ENCODE assay signal across 26 cellular contexts in the genomic region with DNA sequence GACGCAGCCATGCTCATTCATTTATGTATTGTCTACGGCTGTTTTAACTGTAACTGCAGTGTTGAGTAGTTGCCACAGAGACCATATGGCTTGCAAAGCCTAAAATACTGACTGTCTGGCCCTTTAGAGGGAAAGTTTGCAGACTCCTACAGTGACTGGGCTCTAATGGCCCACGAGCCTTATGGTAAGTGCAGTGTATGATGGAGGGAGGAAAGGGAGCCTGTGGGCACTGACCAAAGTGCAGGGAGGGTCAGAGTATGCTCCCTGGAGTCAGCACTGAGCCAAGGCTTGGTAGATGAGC. TPM values are rescaled to one million over a fixed set of nuclear protein-coding genes. Genes with fewer than 3 reads are reported as not detected.
A peak's percentile ranks its signal among the peaks of the same experiment; 100 is the strongest.
DNase-seq lines count a peak whose midpoint lies in the region; ATAC-seq, FAIRE-seq and TF ChIP-seq lines count a peak whose summit lies in the region.
"Had no signal": no experiment of that assay in that cellular context is flagged by ENCODE, and none has a peak within 500 bp of the region (broad histone marks: within the 10 kb centered on the region; RNA-seq: fewer than 3 reads in every experiment).

No MANE protein-coding gene starts in this region.

- no peak for TF ChIP-seq RAD21 in K562 (CRISPR knock-in tag; conservative IDR thresholded peaks at IDR 0.05 in 1 of 2, IDR thresholded peaks at IDR 0.05 in 1 of 2)

- no peak overlapping the region for H3K4me3 ChIP-seq in K562
- H3K4me3 ChIP-seq: GM12878, GM23338, MG63 had no signal

- in situ Hi-C loops in K562 (cut with MboI): no loop called here

- peaks cover 4% of the 10 kb centered on the region for H3K36me3 Mint-ChIP-seq in glutamatergic neuron (ENCODE audit: unreplicated experiment)
- H3K36me3 Mint-ChIP-seq in stimulated activated memory B cell treated with anti-CD40 and anti-IgM and Interleukin-4, amounts not matched to agents 10 μg/mL and 1 μg/mL and 100 μg/mL, for 72 hours: peaks cover 7% of the 10 kb centered on the region

- H3K9me3 ChIP-seq in K562 (replicated peaks; ENCODE audit: control insufficient read depth, insufficient read depth, low read depth, low read length): no peaks in the 10 kb centered on the region
- H3K9me3 ChIP-seq: BE2C, MG63, SK-N-SH had no signal

- FAIRE-seq in K562 (lab: Jason Lieb, UNC): no peak
- FAIRE-seq: GM12878, HTR-8/SVneo, RCC 7860 had no signal

- no peaks in the 10 kb centered on the region for H3K27me3 ChIP-seq in K562 (ENCODE audit: control insufficient read depth in 2 of 2, insufficient read depth in 2 of 2, low read length in 2 of 2)
- H3K27me3 ChIP-seq: BE2C, MG63 had no signal

- no peaks in the 10 kb centered on the region for H3K36me3 ChIP-seq in K562 (ENCODE audit: control insufficient read depth, insufficient read depth, low read length)
- H3K36me3 ChIP-seq: BE2C, MG63 had no signal

- POLR2A ChIA-PET in K562 (lab: Yijun Ruan, JAX) (interaction anchor here (0.6 to 1.0 kb wide), 4 partner anchors 9 to 220 kb away, joined by 3 to 4 read pairs (median 4); no protein-coding TSS in a partner anchor), GM10248 (lab: Yijun Ruan, JAX) (no interaction called here)

- no peak overlapping the region for H2AFZ ChIP-seq in K562 (ENCODE audit: low read depth, low read length)
- H2AFZ ChIP-seq: GM23338 had no signal

- no peak overlapping the region for H3K4me2 ChIP-seq in K562 (ENCODE audit: insufficient read depth, low read length)
- H3K4me2 ChIP-seq: GM23338, SK-N-SH had no signal

- no peak for TF ChIP-seq POLR2A in K562 (conservative IDR thresholded peaks at IDR 0.05)

- peak overlapping the region; percentile 52 for H3K27ac Mint-ChIP-seq in glutamatergic neuron (ENCODE audit: unreplicated experiment)
- H3K27ac Mint-ChIP-seq in stimulated activated memory B cell treated with anti-CD40 and anti-IgM and Interleukin-4, amounts not matched to agents 10 μg/mL and 1 μg/mL and 100 μg/mL, for 72 hours: peak overlapping the region; percentile 43
- H3K27ac Mint-ChIP-seq: GM23338, H9 had no signal

- H3K27me3 Mint-ChIP-seq in glutamatergic neuron (ENCODE audit: unreplicated experiment): peaks cover 9% of the 10 kb centered on the region
- no peaks in the 10 kb centered on the region for H3K27me3 Mint-ChIP-seq in stimulated activated memory B cell treated with anti-CD40 and anti-IgM and Interleukin-4, amounts not matched to agents 10 μg/mL and 1 μg/mL and 100 μg/mL, for 72 hours

- ATAC-seq in K562: peak; percentile 4; the same call in 2 of the 3 replicates
- no peak for ATAC-seq in stimulated activated memory B cell treated with anti-CD40 and anti-IgM and Interleukin-4, amounts not matched to agents 10 μg/mL and 1 μg/mL and 100 μg/mL, for 72 hours
- ATAC-seq: GM12878, GM23338 had no signal

- no TSS peak for BruUV-seq in K562 (replicated peaks; lab: Mats Ljungman, UMichigan)

- TF ChIP-seq CTCF in K562 (IDR thresholded peaks at IDR 0.05 in 2 of 3, conservative IDR thresholded peaks at IDR 0.05 in 1 of 3; ENCODE audit: insufficient read depth in 2 of 3, low read depth in 1 of 3, low read length in 3 of 3): no peak
- TF ChIP-seq CTCF in glutamatergic neuron (IDR thresholded peaks at IDR 0.05; ENCODE audit: partially characterized antibody, unreplicated experiment): no peak
- TF ChIP-seq CTCF in GM10248 (IDR thresholded peaks at IDR 0.05; ENCODE audit: control extremely low read depth, extremely low read depth, low read depth, missing control alignments): no peak

- H3K4me1 ChIP-seq in K562 (replicated peaks in 1 of 2; ENCODE audit: control insufficient read depth in 2 of 2, insufficient read depth in 2 of 2, low read length in 2 of 2): peaks cover 51 to 64% of the 10 kb centered on the region in 2 experiments

- no peak overlapping the region for H3K4me3 Mint-ChIP-seq in glutamatergic neuron (ENCODE audit: unreplicated experiment)
- no peak overlapping the region for H3K4me3 Mint-ChIP-seq in stimulated activated memory B cell treated with anti-CD40 and anti-IgM and Interleukin-4, amounts not matched to agents 10 μg/mL and 1 μg/mL and 100 μg/mL, for 72 hours
- H3K4me3 Mint-ChIP-seq: CD14-positive monocyte, GM23338, H9 had no signal

- peak overlapping the region in 1 of 2 experiments; percentile 78; a peak in 2 of 4 replicates for H3K9ac ChIP-seq in K562 (ENCODE audit: insufficient read depth in 1 of 2, low read depth in 2 of 2, low read length in 2 of 2)
- H3K9ac ChIP-seq: SK-N-SH had no signal

- intact Hi-C loops in K562 (cut with micrococcal nuclease): no loop called here

- peak overlapping the region; percentile 38; the same call in 2 of the 3 replicates for H3K27ac ChIP-seq in K562 (ENCODE audit: extremely low read depth, low read depth, low read length)

- DNase-seq in NCI-H1694 (lab: John Stamatoyannopoulos, UW) (peak; percentile 34), NCI-H1694 treated with DMSO at 0.1 percent for 48 hours (lab: John Stamatoyannopoulos, UW) (no peak), K562 (ENCODE audit: extremely low read depth in 1 of 4, low spot score in 3 of 4) (no peak), glutamatergic neuron (no peak), GM10248 (ENCODE audit: extremely low spot score) (no peak), NCI-H748 treated with DMSO at 0.1 percent for 48 hours (lab: John Stamatoyannopoulos, UW) (no peak), GM03348 (ENCODE audit: low spot score) (no peak)
- DNase-seq: 8988T, ACHN, BE2C, Calu3, H9, KBM-7, MG63, NCI-H1105 treated with DMSO at 0.1 percent for 48 hours, NCI-H146, NCI-H2029 treated with DMSO at 0.1 percent for 48 hours, NCI-H510A treated with DMSO at 0.1 percent for 48 hours, NCI-H774, SK-N-SH had no signal

- peaks cover 11% of the 10 kb centered on the region for H3K9me3 Mint-ChIP-seq in glutamatergic neuron (ENCODE audit: unreplicated experiment)
- no peaks in the 10 kb centered on the region for H3K9me3 Mint-ChIP-seq in stimulated activated memory B cell treated with anti-CD40 and anti-IgM and Interleukin-4, amounts not matched to agents 10 μg/mL and 1 μg/mL and 100 μg/mL, for 72 hours
- H3K9me3 Mint-ChIP-seq: CD14-positive monocyte, GM23338, H9 had no signal

- peaks cover 7% of the 10 kb centered on the region for H3K4me1 Mint-ChIP-seq in glutamatergic neuron (ENCODE audit: low read depth, unreplicated experiment)
- H3K4me1 Mint-ChIP-seq in stimulated activated memory B cell treated with anti-CD40 and anti-IgM and Interleukin-4, amounts not matched to agents 10 μg/mL and 1 μg/mL and 100 μg/mL, for 72 hours: peaks cover 18% of the 10 kb centered on the region

- TF ChIP-seq EP300 in K562 (IDR thresholded peaks at IDR 0.05; ENCODE audit: low read length): no peak

- WGBS in K562 (ENCODE audit: insufficient coverage, low coverage, missing lambda C conversion rate): 59% methylated on average over 3 of the region's 3 CpGs

- H3K9me1 ChIP-seq in K562 (ENCODE audit: control insufficient read depth, insufficient read depth, low read length): peaks cover 3% of the 10 kb centered on the region

- H3K79me2 ChIP-seq in K562 (ENCODE audit: control insufficient read depth, insufficient read depth, low read length): no peaks in the 10 kb centered on the region

- no peaks in the 10 kb centered on the region for H4K20me1 ChIP-seq in K562 (replicated peaks; ENCODE audit: control insufficient read depth, insufficient read depth, low read length)

- CTCF ChIA-PET in K562 (lab: Yijun Ruan, JAX; ENCODE audit: low intra/inter-chr PET ratio): no interaction called here
- CTCF ChIA-PET in GM10248 (lab: Yijun Ruan, JAX): interaction anchor here (0.7 to 1.9 kb wide), 3 partner anchors 11 to 36 kb away, joined by 3 to 4 read pairs (median 3); no protein-coding TSS in a partner anchor

TF ChIP-seq in K562, 482 proteins besides CTCF, POLR2A, EP300 and RAD21 (continues in another document):
- TF ChIP-seq SMAD2 (IDR thresholded peaks at IDR 0.05; ENCODE audit: low read depth, low read length) (no peak), PCBP2 (IDR thresholded peaks at IDR 0.05; ENCODE audit: low read depth, low read length, poor library complexity, severe bottlenecking) (no peak)

RNA-seq across cellular contexts. Expression of a gene that starts 44.9 kb away (rescaled TPM):
- total RNA-seq in K562 (2011; cell fraction: chromatin; rRNA removed; ENCODE audit: low replicate concordance): 57.8 and 141 TPM in 2 replicates
- total RNA-seq in K562 (2011; cell fraction: nucleolus; rRNA removed): 58.7 and 66.9 TPM in 2 replicates
- 57.6 and 71.8 TPM in 2 replicates for total RNA-seq in K562 (2011; cell fraction: nucleoplasm; rRNA removed)
- 9.8 and 14.2 TPM in 2 replicates for total RNA-seq in K562 (2014; rRNA removed)
- total RNA-seq in K562 (2014; rRNA removed; fragmentation: Illumina TruSeq; extraction: Trizol): 2.8 and 2.9 TPM in 2 replicates
- total RNA-seq in K562 (2015; rRNA removed; fragmentation: Illumina TruSeq; extraction: Trizol): 6.1 and 6.5 TPM in 2 replicates
- total RNA-seq in K562 (2021): 19.0 and 27.3 TPM in 2 replicates
- 8.0 and 11.8 TPM in 2 replicates for polyA plus RNA-seq in K562 (2011; rRNA removed)
- 7.2 and 13.1 TPM in 2 replicates for polyA plus RNA-seq in K562 (2011; cell fraction: cytosol; rRNA removed)
- 47.6 and 80.4 TPM in 2 replicates for polyA plus RNA-seq in K562 (2011; cell fraction: nucleus; rRNA removed)
- 11.7 and 25.1 TPM in 2 replicates for polyA plus RNA-seq in K562 (2012)
- polyA plus RNA-seq in K562 (2014; fragmentation: Illumina TruSeq; extraction: Trizol): 8.7 and 11.9 TPM in 2 replicates
- under 1 TPM; 0.32 to 0.41 TPM for polyA plus RNA-seq in K562 (2014; fragmentation: Nextera tagmentation; extraction: Ambion mirVana)
- 17.0 and 20.4 TPM in 2 replicates for polyA plus RNA-seq in K562 (2014; rRNA removed)
- 4.6 and 5.0 TPM in 2 replicates for polyA minus RNA-seq in K562 (2011; rRNA and poly(A)+ RNA removed)
- polyA minus RNA-seq in K562 (2011; cell fraction: cytosol; rRNA and poly(A)+ RNA removed): 7.2 and 15.1 TPM in 2 replicates
- polyA minus RNA-seq in K562 (2011; cell fraction: nucleus; rRNA and poly(A)+ RNA removed): 18.5 and 19.8 TPM in 2 replicates
- total RNA-seq in glutamatergic neuron (ENCODE audit: unreplicated experiment): 147 TPM

RNA-seq across cellular contexts. Expression of a gene that starts 47.8 kb away (rescaled TPM):
- not detected in 2 replicates for total RNA-seq in K562 (2011; cell fraction: chromatin; rRNA removed; ENCODE audit: low replicate concordance)
- total RNA-seq in K562 (2011; cell fraction: nucleolus; rRNA removed): not detected in 2 replicates
- total RNA-seq in K562 (2011; cell fraction: nucleoplasm; rRNA removed): not detected in 2 replicates
- total RNA-seq in K562 (2014; rRNA removed): not detected in 2 replicates
- not detected in 2 replicates for total RNA-seq in K562 (2014; rRNA removed; fragmentation: Illumina TruSeq; extraction: Trizol)
- total RNA-seq in K562 (2015; rRNA removed; fragmentation: Illumina TruSeq; extraction: Trizol): not detected in 2 replicates
- not detected in 2 replicates for total RNA-seq in K562 (2021)
- not detected in 2 replicates for polyA plus RNA-seq in K562 (2011; rRNA removed)
- polyA plus RNA-seq in K562 (2011; cell fraction: cytosol; rRNA removed): not detected in 2 replicates
- not detected in 2 replicates for polyA plus RNA-seq in K562 (2011; cell fraction: nucleus; rRNA removed)
- 0.05 and 0.10 TPM in 2 replicates for polyA plus RNA-seq in K562 (2012)
- polyA plus RNA-seq in K562 (2014; fragmentation: Illumina TruSeq; extraction: Trizol): not detected in 2 replicates
- polyA plus RNA-seq in K562 (2014; fragmentation: Nextera tagmentation; extraction: Ambion mirVana): not detected
- not detected in 2 replicates for polyA plus RNA-seq in K562 (2014; rRNA removed)
- polyA minus RNA-seq in K562 (2011; rRNA and poly(A)+ RNA removed): not detected in 2 replicates
- 1.5 TPM in 1 of 2 replicates, not detected in the other for polyA minus RNA-seq in K562 (2011; cell fraction: cytosol; rRNA and poly(A)+ RNA removed)
- polyA minus RNA-seq in K562 (2011; cell fraction: nucleus; rRNA and poly(A)+ RNA removed): not detected in 2 replicates
- total RNA-seq in glutamatergic neuron (ENCODE audit: unreplicated experiment): 41.4 TPM

Comparison
In these comparisons a context has a peak if more than half of its experiments do, and no peak if none do; other contexts are left out.
1. RNA of a gene that starts 47.8 kb away (total RNA-seq): 41.4 TPM in glutamatergic neuron (single experiment); not detected in K562; every median in the first group is over 10 times any median in the second.